In genomic region chr13:63838366-63839110, GRCh38 we compare ENCODE assay signal across 20 cellular contexts.
"Had no signal": no experiment of that assay in that cellular context is flagged by ENCODE, and none has a peak within 500 bp of the region (broad histone marks: within the 10 kb centered on the region; RNA-seq: fewer than 3 reads in every experiment).

No MANE protein-coding gene starts in this region.

- H3K36me3 Mint-ChIP-seq: natural killer cell; stimulated activated effector memory CD8-positive, alpha-beta T cell treated with anti-CD3 and anti-CD28 coated beads, Interleukin-12 subunit alpha, Interleukin-12 subunit beta, amount 100 ng/mL, for 72 hours had no signal

- H3K9me3 Mint-ChIP-seq: natural killer cell; stimulated activated effector memory CD8-positive, alpha-beta T cell treated with anti-CD3 and anti-CD28 coated beads, Interleukin-12 subunit alpha, Interleukin-12 subunit beta, amount 100 ng/mL, for 72 hours had no signal

- H3K27ac ChIP-seq: coronary artery, left ventricle myocardium inferior, lower lobe of right lung, parathyroid adenoma, stomach, thyroid gland had no signal

- H3K27me3 Mint-ChIP-seq: progenitor cell of endocrine pancreas had no signal

- H3K79me2 ChIP-seq: parathyroid adenoma had no signal

- H3K9me3 ChIP-seq: thyroid gland had no signal

- H3K27me3 ChIP-seq: stomach, thyroid gland had no signal

- DNase-seq: dermis blood vessel endothelial cell; effector memory CD4-positive, alpha-beta T cell; erythroblast; left colon; left ventricle myocardium inferior; lower lobe of right lung; natural killer cell; occipital lobe; stimulated activated CD4-positive, alpha-beta T cell treated with anti-CD3 and anti-CD28 coated beads, Interleukin-2, amount 100 ng/mL, for 24 hours; stimulated activated CD4-positive, alpha-beta T cell treated with anti-CD3 and anti-CD28 coated beads, Interleukin-4, amount 100 ng/mL, for 24 hours; stimulated activated naive CD4-positive, alpha-beta T cell treated with Interleukin-2 at 50 U/mL for 16 hours; stomach; thyroid gland; trophoblast cell had no signal

- H3K4me1 ChIP-seq: left ventricle myocardium inferior, lower lobe of right lung, parathyroid adenoma, stomach, thyroid gland had no signal

- H3K4me1 Mint-ChIP-seq: natural killer cell; stimulated activated effector memory CD8-positive, alpha-beta T cell treated with anti-CD3 and anti-CD28 coated beads, Interleukin-12 subunit alpha, Interleukin-12 subunit beta, amount 100 ng/mL, for 72 hours had no signal

- H2AFZ ChIP-seq: parathyroid adenoma had no signal

- H3K4me3 Mint-ChIP-seq: natural killer cell; stimulated activated effector memory CD8-positive, alpha-beta T cell treated with anti-CD3 and anti-CD28 coated beads, Interleukin-12 subunit alpha, Interleukin-12 subunit beta, amount 100 ng/mL, for 72 hours had no signal

- H3K36me3 ChIP-seq: left ventricle myocardium inferior, lower lobe of right lung, stomach, thyroid gland had no signal

- H3K9ac ChIP-seq: parathyroid adenoma had no signal

- H3K27ac Mint-ChIP-seq: natural killer cell; progenitor cell of endocrine pancreas; stimulated activated effector memory CD8-positive, alpha-beta T cell treated with anti-CD3 and anti-CD28 coated beads, Interleukin-12 subunit alpha, Interleukin-12 subunit beta, amount 100 ng/mL, for 72 hours had no signal

- H3K4me2 ChIP-seq: smooth muscle cell had no signal

- ATAC-seq: left colon; lower lobe of right lung; natural killer cell; sciatic nerve; stimulated activated effector memory CD8-positive, alpha-beta T cell treated with anti-CD3 and anti-CD28 coated beads, Interleukin-12 subunit alpha, Interleukin-12 subunit beta, amount 100 ng/mL, for 72 hours had no signal

- H3K4me3 ChIP-seq: coronary artery, left ventricle myocardium inferior, lower lobe of right lung, smooth muscle cell, stomach, thyroid gland had no signal
